ENCODE assay signal across 8 cellular contexts in genomic region chr1:62437273-62437945, GRCh38. TPM values are rescaled to one million over a fixed set of nuclear protein-coding genes. Genes with fewer than 3 reads are reported as not detected.
A peak's percentile ranks its signal among the peaks of the same experiment; 100 is the strongest.
DNase-seq lines count a peak whose midpoint lies in the region; ATAC-seq, FAIRE-seq and TF ChIP-seq lines count a peak whose summit lies in the region.

No MANE protein-coding gene starts in this region.

- H2AFZ ChIP-seq in OCI-LY7 (ENCODE audit: low read length) = peak overlapping the region; percentile 45; the same call in 1 of the 2 replicates

- TF ChIP-seq RAD21 in A549 (conservative IDR thresholded peaks at IDR 0.05 in 1 of 2, IDR thresholded peaks at IDR 0.05 in 1 of 2) = no peak

- H3K27ac ChIP-seq in A549 (peak overlapping the region; percentile 96 to 100), OCI-LY7 (ENCODE audit: low read depth, low read length, poor library complexity, severe bottlenecking) (peak overlapping the region; percentile 95), right atrium auricular region (peak overlapping the region; percentile 95 to 98), rectal smooth muscle tissue (ENCODE audit: low read depth, low read length) (peak overlapping the region; percentile 99)

- H3K4me3 ChIP-seq in A549 = peak overlapping the region; percentile 97
- peak overlapping the region; percentile 94 for H3K4me3 ChIP-seq in OCI-LY7 (ENCODE audit: low read depth, low read length, poor library complexity, severe bottlenecking)
- peak overlapping the region; percentile 78 to 96 for H3K4me3 ChIP-seq in right atrium auricular region
- H3K4me3 ChIP-seq in rectal smooth muscle tissue (ENCODE audit: low read length) = peak overlapping the region; percentile 87

- H3K4me2 ChIP-seq in A549 (peak overlapping the region; percentile 88), OCI-LY7 (ENCODE audit: low read length) (peak overlapping the region; percentile 85)

- H3K27me3 ChIP-seq in right atrium auricular region = no peaks in the 10 kb centered on the region
- no peaks in the 10 kb centered on the region for H3K27me3 ChIP-seq in rectal smooth muscle tissue (ENCODE audit: control insufficient read depth, insufficient read depth, low read length)

- H3K79me2 ChIP-seq in OCI-LY7 (ENCODE audit: insufficient read depth, low read depth, low read length) = peaks cover 60% of the 10 kb centered on the region

- H3K9me2 ChIP-seq in OCI-LY7 (ENCODE audit: insufficient read depth, low read length) = no peaks in the 10 kb centered on the region

- TF ChIP-seq EP300 in A549 (IDR thresholded peaks at IDR 0.05) = no peak

- no TSS peak for BruUV-seq in OCI-LY7 (replicated peaks; lab: Mats Ljungman, UMichigan)

- H3K36me3 ChIP-seq in OCI-LY7 (ENCODE audit: insufficient read depth, low read length) (peaks cover 44% of the 10 kb centered on the region), right atrium auricular region (peaks cover 9% of the 10 kb centered on the region), rectal smooth muscle tissue (ENCODE audit: control insufficient read depth, insufficient read depth, low read length) (peaks cover 5% of the 10 kb centered on the region)

- POLR2A ChIA-PET in A549 (lab: Yijun Ruan, JAX) (interaction anchor here (0.5 kb wide), 1 partner anchor 298 kb away, joined by 3 read pairs; no protein-coding TSS in a partner anchor), OCI-LY7 (lab: Charles Lee) (interaction anchor here (0.6 to 0.9 kb wide), 3 partner anchors 75 to 293 kb away, joined by 3 read pairs; no protein-coding TSS in a partner anchor)

- CTCF ChIA-PET in A549 (lab: Yijun Ruan, JAX) (no interaction called here), OCI-LY7 (lab: Charles Lee; ENCODE audit: unreplicated experiment) (no interaction called here)

- ATAC-seq in A549 = peak; percentile 1 to 10
- ATAC-seq in GM18867 (IDR thresholded peaks at IDR 0.05; ENCODE audit: unreplicated experiment) = peak; percentile 0
- no peak for ATAC-seq in HG02852 (IDR thresholded peaks at IDR 0.05; ENCODE audit: unreplicated experiment)
- ATAC-seq in HG02870 (IDR thresholded peaks at IDR 0.05; ENCODE audit: unreplicated experiment) = no peak

- intact Hi-C loops in OCI-LY7 (cut with micrococcal nuclease; ENCODE audit: unreplicated experiment) = loop anchor here (2.0 to 5.0 kb wide), 7 partner anchors 250 to 1390 kb away; partner anchors contain the start of genes ALG6, DOCK7, EFCAB7 and ITGB3BP

- no peak for TF ChIP-seq CTCF in A549 (IDR thresholded peaks at IDR 0.05)
- no peak for TF ChIP-seq CTCF in OCI-LY7 (conservative IDR thresholded peaks at IDR 0.05; ENCODE audit: low read length)
- TF ChIP-seq CTCF in right atrium auricular region (IDR thresholded peaks at IDR 0.05) = no peak

- H3K4me1 ChIP-seq in A549 = peaks cover 19% of the 10 kb centered on the region; the same call in 2 of the 3 replicates
- peaks cover 47% of the 10 kb centered on the region for H3K4me1 ChIP-seq in OCI-LY7 (ENCODE audit: insufficient read depth, low read length, poor library complexity, severe bottlenecking)
- H3K4me1 ChIP-seq in right atrium auricular region = peaks cover 0 to 29% of the 10 kb centered on the region in 2 donors
- peaks cover 9% of the 10 kb centered on the region for H3K4me1 ChIP-seq in rectal smooth muscle tissue (ENCODE audit: control insufficient read depth, insufficient read depth, low read length)

- no peak for DNase-seq in A549 (ENCODE audit: low read depth in 1 of 2, low spot score in 1 of 2)
- DNase-seq in OCI-LY7 (ENCODE audit: low spot score) = peak; percentile 58
- DNase-seq in activated naive CD8-positive, alpha-beta T cell treated with anti-CD3 and anti-CD28 coated beads, Interleukin-2, amount 50 U/mL, for 16 hours (ENCODE audit: low read depth, low spot score) = peak; percentile 4
- DNase-seq in right atrium auricular region (ENCODE audit: low spot score) = no peak

- no peak for TF ChIP-seq POLR2A in A549 (IDR thresholded peaks at IDR 0.05; ENCODE audit: low read length)

- peak overlapping the region; percentile 69 for H3K9ac ChIP-seq in rectal smooth muscle tissue (ENCODE audit: low read length)

- peaks cover 40% of the 10 kb centered on the region for H4K20me1 ChIP-seq in OCI-LY7 (ENCODE audit: insufficient read depth, low read length)

- WGBS in A549 (ENCODE audit: missing lambda C conversion rate) = under 1% methylated on average over 18 of the region's 68 CpGs

- no peak for FAIRE-seq in A549 (lab: Jason Lieb, UNC)

- no peaks in the 10 kb centered on the region for H3K9me3 ChIP-seq in A549
- H3K9me3 ChIP-seq in OCI-LY7 (ENCODE audit: low read length) = no peaks in the 10 kb centered on the region
- H3K9me3 ChIP-seq in right atrium auricular region = no peaks in the 10 kb centered on the region

TF ChIP-seq in A549, 52 proteins besides CTCF, POLR2A, EP300 and RAD21:
- TF ChIP-seq HOXA7 (CRISPR knock-in tag; IDR thresholded peaks at IDR 0.05) = no peak
- TF ChIP-seq MAX (IDR thresholded peaks at IDR 0.05) = no peak
- no peak for TF ChIP-seq NR3C1 (IDR thresholded peaks at IDR 0.05)
- TF ChIP-seq KDM5A (IDR thresholded peaks at IDR 0.05) = 0 out of 2 replicates have a peak, but pooled peaks have one; percentile 4
- TF ChIP-seq, protein P1, sequence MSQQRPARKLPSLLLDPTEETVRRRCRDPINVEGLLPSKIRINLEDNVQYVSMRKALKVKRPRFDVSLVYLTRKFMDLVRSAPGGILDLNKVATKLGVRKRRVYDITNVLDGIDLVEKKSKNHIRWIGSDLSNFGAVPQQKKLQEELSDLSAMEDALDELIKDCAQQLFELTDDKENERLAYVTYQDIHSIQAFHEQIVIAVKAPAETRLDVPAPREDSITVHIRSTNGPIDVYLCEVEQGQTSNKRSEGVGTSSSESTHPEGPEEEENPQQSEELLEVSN (IDR thresholded peaks at IDR 0.05; ENCODE audit: borderline replicate concordance, low read depth) = no peak
- TF ChIP-seq RARB (CRISPR knock-in tag; IDR thresholded peaks at IDR 0.05) = no peak
- peak; percentile 44 to 64 for TF ChIP-seq CEBPB (IDR thresholded peaks at IDR 0.05)
- no peak for TF ChIP-seq BHLHE40 (IDR thresholded peaks at IDR 0.05; ENCODE audit: low read depth, low read length)
- no peak for TF ChIP-seq RCOR1 (IDR thresholded peaks at IDR 0.05; ENCODE audit: low read depth, low read length)

RNA-seq across cellular contexts. Expression of gene USP1, which starts 0.6 kb away (rescaled TPM):
- 18.5 and 31.4 TPM in 2 replicates for polyA plus RNA-seq in A549 (2011; rRNA removed)
- polyA plus RNA-seq in A549 (2012; cell fraction: cytosol; rRNA removed) = 5.7 and 5.8 TPM in 2 replicates
- polyA plus RNA-seq in A549 (2012; cell fraction: nucleus; rRNA removed) = 3.8 and 6.0 TPM in 2 replicates
- 23.5 to 26.4 TPM (median 24.8 TPM) in 3 replicates for polyA plus RNA-seq in A549 (2017; fragmentation: RNase III; extraction: RNeasy Plus Mini Kit Qiagen cat#74134 plus additional on column Dnase treatment)
- 5.1 and 6.2 TPM in 2 replicates for polyA minus RNA-seq in A549 (2011; rRNA and poly(A)+ RNA removed)
- 69.6 and 82.7 TPM in 2 replicates for total RNA-seq in OCI-LY7 (2014; rRNA removed; shearing (Covaris generic))
- 96.6 and 100 TPM in 2 replicates for total RNA-seq in OCI-LY7 (2022)
- 10 to 100 TPM; 14.9 to 16.2 TPM for total RNA-seq in right atrium auricular region

Comparison
In these comparisons a context has a peak if more than half of its experiments do, and no peak if none do; other contexts are left out.
1. ATAC-seq: peak in A549 (2 of 2) and GM18867 (single experiment); none in HG02852 (single experiment) and HG02870 (single experiment).
2. DNase-seq: peak in OCI-LY7 (single experiment) and activated naive CD8-positive, alpha-beta T cell treated with anti-CD3 and anti-CD28 coated beads, Interleukin-2, amount 50 U/mL, for 16 hours (single experiment); none in A549 (0 of 2) and right atrium auricular region (single experiment).
3. RNA of gene USP1, which starts 0.6 kb away (total RNA-seq): 69.6 to 100 TPM in OCI-LY7; 14.9 to 16.2 TPM in right atrium auricular region; every median in the first group is over 4 times any median in the second.
4. Peak in every context shown above with its lines, with median percentiles within 50 percentile points of each other: H3K27ac ChIP-seq and H3K4me3 ChIP-seq.